In the genomic region with DNA sequence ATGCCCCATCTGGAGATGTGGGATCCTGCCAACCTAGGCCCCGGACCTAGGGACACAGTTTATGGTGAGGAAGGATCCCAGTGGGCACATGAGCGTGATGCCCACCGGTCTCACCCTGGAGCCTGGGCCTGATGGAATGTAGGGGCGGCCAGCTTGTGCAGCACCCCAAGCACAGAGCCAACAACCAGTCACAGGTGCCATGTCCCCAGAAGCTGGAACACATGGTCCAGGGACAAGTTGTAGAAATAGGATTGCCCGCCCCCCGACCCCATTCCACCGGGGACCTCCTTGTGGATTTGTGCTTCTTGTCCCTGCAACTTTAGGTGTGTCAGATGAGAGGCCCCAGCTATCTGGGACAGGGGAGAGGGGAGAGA, we compare ENCODE assay signal across 16 cellular contexts. TPM values are rescaled to one million over a fixed set of nuclear protein-coding genes. Genes with fewer than 3 reads are reported as not detected.
A peak's percentile ranks its signal among the peaks of the same experiment; 100 is the strongest.
DNase-seq lines count a peak whose midpoint lies in the region; ATAC-seq and TF ChIP-seq lines count a peak whose summit lies in the region.
"Had no signal": no experiment of that assay in that cellular context is flagged by ENCODE, and none has a peak within 500 bp of the region (broad histone marks: within the 10 kb centered on the region; RNA-seq: fewer than 3 reads in every experiment).

No MANE protein-coding gene starts in this region.

- BruUV-seq in HCT116 (replicated peaks; lab: Mats Ljungman, UMichigan) = no TSS peak

- H3K4me2 ChIP-seq in HCT116 (ENCODE audit: low read length) = no peak overlapping the region

- H3K36me3 Mint-ChIP-seq in CD4-positive, alpha-beta T cell (ENCODE audit: low read depth) = no peaks in the 10 kb centered on the region

- POLR2A ChIA-PET in HCT116 (lab: Charles Lee) = interaction anchor here (1.4 to 3.5 kb wide), 5 partner anchors 13 to 76 kb away, joined by 4 to 18 read pairs (median 13); no protein-coding TSS in a partner anchor
- POLR2A ChIA-PET in CD4-positive, alpha-beta T cell (lab: Charles Lee) = no interaction called here

- TF ChIP-seq RAD21 in HCT116 (IDR thresholded peaks at IDR 0.05; ENCODE audit: low read depth) = no peak

- no peaks in the 10 kb centered on the region for H3K79me2 ChIP-seq in HCT116 (ENCODE audit: insufficient read depth, low read length)

- H3K36me3 ChIP-seq in HCT116 (ENCODE audit: control insufficient read depth in 1 of 2, insufficient read depth in 2 of 2, low read length in 2 of 2) (no peaks in the 10 kb centered on the region), adrenal gland (replicated peaks in 1 of 2) (no peaks in the 10 kb centered on the region), muscle layer of colon (ENCODE audit: insufficient read depth, low read length) (no peaks in the 10 kb centered on the region)

- intact Hi-C loops in HCT116 (cut with micrococcal nuclease) (no loop called here), adrenal gland (cut with DNase I) (no loop called here)
- intact Hi-C loops in CD4-positive, alpha-beta T cell (cut with DNase I, micrococcal nuclease) = no loop called here

- CTCF ChIA-PET in HCT116 (lab: Charles Lee) = no interaction called here
- CTCF ChIA-PET in CD4-positive, alpha-beta T cell (lab: Charles Lee) = no interaction called here

- H3K4me3 ChIP-seq in HCT116 (replicated peaks in 1 of 2; ENCODE audit: low read depth in 1 of 2, low read length in 2 of 2) = no peak overlapping the region
- no peak overlapping the region for H3K4me3 ChIP-seq in adrenal gland
- H3K4me3 ChIP-seq in muscle layer of colon (ENCODE audit: low read depth in 1 of 2, low read length in 2 of 2) = no peak overlapping the region
- H3K4me3 ChIP-seq: GM23248, K562 had no signal

- H3K4me1 ChIP-seq in HCT116 (ENCODE audit: control insufficient read depth in 1 of 2, insufficient read depth in 2 of 2, low read length in 2 of 2) (peaks cover 29 to 63% of the 10 kb centered on the region in 2 experiments), adrenal gland (replicated peaks in 1 of 2) (peaks cover 31 to 45% of the 10 kb centered on the region in 2 donors), muscle layer of colon (ENCODE audit: insufficient read depth, low read length) (peaks cover 22% of the 10 kb centered on the region)

- H2AFZ ChIP-seq in HCT116 (ENCODE audit: low read depth, low read length, poor library complexity, severe bottlenecking) = no peak overlapping the region

- TF ChIP-seq POLR2A in HCT116 (IDR thresholded peaks at IDR 0.05; ENCODE audit: borderline replicate concordance, extremely low read depth, insufficient read depth, insufficient read length) (no peak), adrenal gland (IDR thresholded peaks at IDR 0.05) (no peak)

- H3K9me3 ChIP-seq in HCT116 (ENCODE audit: control insufficient read depth in 1 of 2, insufficient read depth in 1 of 2, low read depth in 1 of 2, low read length in 2 of 2) (peaks cover 0 to 18% of the 10 kb centered on the region in 2 experiments; a peak in 1 of 4 replicates), adrenal gland (replicated peaks in 1 of 3) (no peaks in the 10 kb centered on the region), muscle layer of colon (ENCODE audit: low read length) (no peaks in the 10 kb centered on the region)
- no peaks in the 10 kb centered on the region for H3K9me3 ChIP-seq in CD4-positive, alpha-beta T cell (ENCODE audit: control insufficient read depth, low read length)

- H3K9ac ChIP-seq in HCT116 (ENCODE audit: low read length) (no peak overlapping the region), muscle layer of colon (ENCODE audit: low read length) (no peak overlapping the region)

- ATAC-seq in HCT116 = no peak
- no peak for ATAC-seq in GM21786 (IDR thresholded peaks at IDR 0.05; ENCODE audit: unreplicated experiment)
- no peak for ATAC-seq in CD4-positive, alpha-beta T cell (ENCODE audit: poor library complexity)
- ATAC-seq: K562 had no signal

- H3K27ac Mint-ChIP-seq in CD4-positive, alpha-beta T cell = no peak overlapping the region

- peaks cover 27% of the 10 kb centered on the region for H3K27me3 Mint-ChIP-seq in CD4-positive, alpha-beta T cell

- RAD21 ChIA-PET in HCT116 (lab: Charles Lee; ENCODE audit: low non-redundant PET in 1 of 2, low total read pairs in 2 of 2, uncharacterized antibody in 2 of 2, unreplicated experiment in 2 of 2) = no interaction called here

- TF ChIP-seq CTCF in HCT116 (IDR thresholded peaks at IDR 0.05 in 2 of 3, conservative IDR thresholded peaks at IDR 0.05 in 1 of 3; ENCODE audit: borderline replicate concordance in 1 of 3, insufficient read depth in 1 of 3, low read depth in 2 of 3, low read length in 2 of 3) (no peak), adrenal gland (IDR thresholded peaks at IDR 0.05) (no peak)
- TF ChIP-seq CTCF in CD4-positive, alpha-beta T cell (IDR thresholded peaks at IDR 0.05) = no peak

- H3K9me2 ChIP-seq in HCT116 (ENCODE audit: insufficient read depth) = no peaks in the 10 kb centered on the region

- H3K27me3 ChIP-seq in HCT116 (ENCODE audit: insufficient read depth, low read length) (no peaks in the 10 kb centered on the region), adrenal gland (no peaks in the 10 kb centered on the region), muscle layer of colon (ENCODE audit: control insufficient read depth in 1 of 2, insufficient read depth in 2 of 2, low read length in 2 of 2) (no peaks in the 10 kb centered on the region)
- H3K27me3 ChIP-seq in CD4-positive, alpha-beta T cell (ENCODE audit: control insufficient read depth, insufficient read depth, low read length) = peaks cover 22% of the 10 kb centered on the region

- H3K4me1 Mint-ChIP-seq in CD4-positive, alpha-beta T cell (ENCODE audit: low read depth) = peaks cover 13% of the 10 kb centered on the region

- H4K20me1 ChIP-seq in HCT116 (ENCODE audit: insufficient read depth) = no peaks in the 10 kb centered on the region

- H3K4me3 Mint-ChIP-seq in CD4-positive, alpha-beta T cell = no peak overlapping the region

- no peaks in the 10 kb centered on the region for H3K9me3 Mint-ChIP-seq in CD4-positive, alpha-beta T cell

- no peak for DNase-seq in HCT116 (ENCODE audit: low read depth, low spot score)
- DNase-seq in adrenal gland = no peak
- no peak for DNase-seq in substantia nigra (lab: John Stamatoyannopoulos, UW)
- no peak for DNase-seq in GM19240 (ENCODE audit: insufficient read length, low spot score)
- DNase-seq in CD4-positive, alpha-beta T cell = no peak
- DNase-seq: DND-41, HCEC 1CT, NCI-H1105 treated with DMSO at 0.1 percent for 48 hours, NCI-H1694, Right ventricle myocardium superior had no signal

- H3K27ac ChIP-seq in HCT116 (ENCODE audit: low read depth, low read length) = peak overlapping the region; percentile 100; the same call in 1 of the 2 replicates
- H3K27ac ChIP-seq in adrenal gland = peak overlapping the region in 3 of 5 donors; percentile 88 to 93 (median 92)
- peak overlapping the region; percentile 76 for H3K27ac ChIP-seq in muscle layer of colon (ENCODE audit: low read depth, low read length)
- H3K27ac ChIP-seq in substantia nigra (ENCODE audit: low read depth, low read length, poor library complexity, severe bottlenecking) = peak overlapping the region; percentile 74
- no peak overlapping the region for H3K27ac ChIP-seq in CD4-positive, alpha-beta T cell (ENCODE audit: low read depth, low read length)
- H3K27ac ChIP-seq: C4-2B had no signal

- 80 to 94% (median 93%) methylated on average over 1 to 7 of the region's 7 CpGs for WGBS in adrenal gland, 4 donors

TF ChIP-seq in HCT116, 20 proteins besides CTCF, POLR2A, EP300 and RAD21 (continues in another document):
- TF ChIP-seq TCF7L2 (IDR thresholded peaks at IDR 0.05; ENCODE audit: borderline replicate concordance, extremely low read depth, insufficient read depth, insufficient read length) = no peak
- no peak for TF ChIP-seq YY1 (IDR thresholded peaks at IDR 0.05; ENCODE audit: extremely low read depth, insufficient replicate concordance, low read depth, low read length)
- TF ChIP-seq REST (IDR thresholded peaks at IDR 0.05; ENCODE audit: low read depth) = no peak
- TF ChIP-seq EZH2 (IDR thresholded peaks at IDR 0.05) = no peak

RNA-seq across cellular contexts. Expression of gene C9orf50, which starts 48.9 kb away (rescaled TPM):
- not detected for total RNA-seq in HCT116 (2021; ENCODE audit: unreplicated experiment)
- not detected in 2 replicates for polyA plus RNA-seq in HCT116 (2012)
- under 1 TPM in 2 of 8 donors, not detected in 6; 0.14 to 0.37 TPM for total RNA-seq in adrenal gland
- under 1 TPM in 2 of 3 donors, not detected in 1; 0.56 to 0.74 TPM for polyA plus RNA-seq in adrenal gland
- total RNA-seq in CD4-positive, alpha-beta T cell = not detected
- total RNA-seq: G401, K562, Right ventricle myocardium superior had no signal
- polyA plus RNA-seq: K562 had no signal

RNA-seq across cellular contexts. Expression of gene NTMT1, which starts 53.9 kb away (rescaled TPM):
- total RNA-seq in HCT116 (2021; ENCODE audit: unreplicated experiment) (84.8 TPM), adrenal gland (100 to 1,000 TPM in 4 of 8 donors, 10 to 100 TPM in 4; 27.2 to 190 (median 88.3) TPM)
- 82.9 and 91.6 TPM in 2 replicates for polyA plus RNA-seq in HCT116 (2012)
- 100 to 1,000 TPM in 1 of 3 donors, 10 to 100 TPM in 2; 40.0 to 122 (median 87.5) TPM for polyA plus RNA-seq in adrenal gland
- total RNA-seq in CD4-positive, alpha-beta T cell = 10 to 100 TPM; 50.7 to 52.5 TPM
